13 cellular contexts compared by ENCODE assay signal in the genomic region with DNA sequence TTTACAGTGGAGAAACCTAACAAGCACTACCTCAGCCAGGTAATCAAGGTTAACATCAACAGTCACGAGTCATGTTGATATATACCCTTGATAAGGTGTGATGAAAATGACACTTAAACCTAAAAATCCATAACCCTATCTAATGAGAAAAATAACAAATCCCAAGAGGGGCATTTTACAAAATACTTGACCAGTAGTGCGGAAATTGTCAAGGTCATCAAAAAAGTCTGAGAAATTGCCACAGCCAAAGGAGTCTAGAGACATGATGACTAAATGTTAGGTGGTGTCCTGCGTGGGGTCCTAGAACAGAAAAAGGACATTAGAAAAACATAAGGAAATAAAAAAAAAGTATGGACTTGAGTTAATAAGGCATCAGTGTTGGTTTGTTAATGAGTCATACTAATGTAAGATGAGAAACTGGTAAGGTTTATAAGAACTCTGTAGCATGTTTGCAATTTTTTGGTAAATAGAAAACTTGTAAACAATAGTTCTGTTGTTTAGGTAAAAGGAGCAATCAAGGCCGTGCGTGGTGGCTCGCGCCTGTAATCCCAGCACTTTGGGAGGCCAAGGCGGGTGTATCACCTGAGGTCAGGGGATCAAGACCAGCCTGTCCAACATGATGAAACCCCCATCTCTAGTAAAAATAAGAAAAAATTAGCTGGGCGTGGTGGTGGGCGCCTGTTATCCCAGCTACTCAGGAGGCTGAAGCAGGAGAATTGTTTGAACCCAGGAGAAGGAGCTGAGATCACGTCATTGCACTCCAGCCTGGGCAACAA. TPM values are rescaled to one million over a fixed set of nuclear protein-coding genes. Genes with fewer than 3 reads are reported as not detected.
DNase-seq lines count a peak whose midpoint lies in the region; ATAC-seq and TF ChIP-seq lines count a peak whose summit lies in the region.
"Had no signal": no experiment of that assay in that cellular context is flagged by ENCODE, and none has a peak within 500 bp of the region (broad histone marks: within the 10 kb centered on the region; RNA-seq: fewer than 3 reads in every experiment).

No MANE protein-coding gene starts in this region.

- H3K27me3 Mint-ChIP-seq in CD4-positive, alpha-beta memory T cell, result no peaks in the 10 kb centered on the region
- no peaks in the 10 kb centered on the region for H3K27me3 Mint-ChIP-seq in activated CD4-positive, alpha-beta memory T cell treated with anti-CD3 and anti-CD28 coated beads for 36 hours

- H3K27me3 ChIP-seq in CD4-positive, alpha-beta memory T cell (ENCODE audit: insufficient read depth, low read length), result no peaks in the 10 kb centered on the region
- H3K27me3 ChIP-seq: foreskin keratinocyte had no signal

- TF ChIP-seq CTCF in HEK293 (tag by site-specific recombination; IDR thresholded peaks at IDR 0.05) (no peak), mucosa of descending colon (IDR thresholded peaks at IDR 0.05) (no peak)

- H3K27ac ChIP-seq in CD4-positive, alpha-beta memory T cell (ENCODE audit: low read depth, low read length), result peak overlapping the region; percentile 68
- peak overlapping the region; percentile 47; the same call in 1 of the 2 replicates for H3K27ac ChIP-seq in HEK293 (ENCODE audit: extremely low read depth, low read depth, low read length)
- H3K27ac ChIP-seq: foreskin keratinocyte, thoracic aorta had no signal

- peak overlapping the region; percentile 48 to 97 (median 86) for H3K27ac Mint-ChIP-seq in CD4-positive, alpha-beta memory T cell
- peak overlapping the region; percentile 81 for H3K27ac Mint-ChIP-seq in activated CD4-positive, alpha-beta memory T cell treated with anti-CD3 and anti-CD28 coated beads for 36 hours

- H3K9me3 ChIP-seq in CD4-positive, alpha-beta memory T cell (ENCODE audit: control insufficient read depth in 1 of 2, low read length in 2 of 2), result no peaks in the 10 kb centered on the region
- H3K9me3 ChIP-seq in HEK293 (ENCODE audit: control insufficient read depth, insufficient read depth, low read depth, low read length) (no peaks in the 10 kb centered on the region), mucosa of descending colon (no peaks in the 10 kb centered on the region)
- H3K9me3 ChIP-seq: thoracic aorta had no signal

- no peak overlapping the region for H3K4me3 ChIP-seq in CD4-positive, alpha-beta memory T cell (ENCODE audit: low read length in 2 of 2)
- H3K4me3 ChIP-seq in HEK293 (ENCODE audit: low read depth, low read length) (no peak overlapping the region), mucosa of descending colon (no peak overlapping the region)
- H3K4me3 ChIP-seq: thoracic aorta had no signal

- peak overlapping the region in 1 of 8 donors; percentile 11 for H3K4me3 Mint-ChIP-seq in CD4-positive, alpha-beta memory T cell
- peak overlapping the region; percentile 94 for H3K4me3 Mint-ChIP-seq in activated CD4-positive, alpha-beta memory T cell treated with anti-CD3 and anti-CD28 coated beads for 36 hours

- no peak for DNase-seq in CD4-positive, alpha-beta memory T cell
- DNase-seq in activated CD4-positive, alpha-beta memory T cell treated with anti-CD3 and anti-CD28 coated beads for 36 hours, result no peak
- DNase-seq in mucosa of descending colon, result no peak
- no peak for DNase-seq in stimulated activated CD8-positive, alpha-beta memory T cell treated with anti-CD3 and anti-CD28 coated beads, Interleukin-4, amount 100 ng/mL, for 48 hours
- no peak for DNase-seq in iPS-NIHi11 (ENCODE audit: low spot score)
- no peak for DNase-seq in stimulated activated CD4-positive, alpha-beta T cell treated with anti-CD3 and anti-CD28 coated beads, Interleukin-2, amount 100 ng/mL, for 48 hours
- DNase-seq: foreskin keratinocyte; NCI-H524; stimulated activated CD4-positive, alpha-beta T cell treated with anti-CD3 and anti-CD28 coated beads, Interleukin-4, amount 100 ng/mL, for 24 hours had no signal

- H3K4me1 Mint-ChIP-seq in CD4-positive, alpha-beta memory T cell, result peaks cover 10 to 39% (median 15%) of the 10 kb centered on the region in 4 donors
- peaks cover 15% of the 10 kb centered on the region for H3K4me1 Mint-ChIP-seq in activated CD4-positive, alpha-beta memory T cell treated with anti-CD3 and anti-CD28 coated beads for 36 hours (ENCODE audit: low read depth)

- CTCF ChIA-PET in CD4-positive, alpha-beta memory T cell (lab: Charles Lee; ENCODE audit: partially characterized antibody), result no interaction called here
- CTCF ChIA-PET in HEK293 (lab: Yijun Ruan, JAX), result no interaction called here
- CTCF ChIA-PET in activated CD4-positive, alpha-beta memory T cell treated with anti-CD3 and anti-CD28 coated beads for 36 hours (lab: Charles Lee), result no interaction called here

- H3K36me3 ChIP-seq in CD4-positive, alpha-beta memory T cell (ENCODE audit: insufficient read depth, low read length), result no peaks in the 10 kb centered on the region
- H3K36me3 ChIP-seq in HEK293 (ENCODE audit: control insufficient read depth in 2 of 2, insufficient read depth in 1 of 2, low read length in 2 of 2), result peaks cover 44 to 57% of the 10 kb centered on the region in 2 experiments
- H3K36me3 ChIP-seq in mucosa of descending colon (ENCODE audit: low read depth), result no peaks in the 10 kb centered on the region
- H3K36me3 ChIP-seq: thoracic aorta had no signal

- peak; percentile 13 for ATAC-seq in mucosa of descending colon
- ATAC-seq in HG02885 (IDR thresholded peaks at IDR 0.05; ENCODE audit: poor library complexity, unreplicated experiment), result no peak
- ATAC-seq: foreskin keratinocyte had no signal

- no peaks in the 10 kb centered on the region for H3K9me3 Mint-ChIP-seq in CD4-positive, alpha-beta memory T cell
- H3K9me3 Mint-ChIP-seq in activated CD4-positive, alpha-beta memory T cell treated with anti-CD3 and anti-CD28 coated beads for 36 hours, result no peaks in the 10 kb centered on the region

- POLR2A ChIA-PET in CD4-positive, alpha-beta memory T cell (lab: Charles Lee; ENCODE audit: partially characterized antibody), result interaction anchor here (0.7 kb wide), 1 partner anchor 315 kb away, joined by 3 read pairs; no protein-coding TSS in a partner anchor
- POLR2A ChIA-PET in HEK293 (lab: Yijun Ruan, JAX), result interaction anchor here (0.5 kb wide), 1 partner anchor 42 kb away, joined by 3 read pairs; no protein-coding TSS in a partner anchor
- POLR2A ChIA-PET in activated CD4-positive, alpha-beta memory T cell treated with anti-CD3 and anti-CD28 coated beads for 36 hours (lab: Charles Lee), result interaction anchor here (1.1 kb wide), 1 partner anchor 10 kb away, joined by 3 read pairs; no protein-coding TSS in a partner anchor

- intact Hi-C loops in CD4-positive, alpha-beta memory T cell (cut with micrococcal nuclease), result loop anchor here (5.0 kb wide), 1 partner anchor 539 kb away; the partner anchor contains the start of gene ZMAT1
- intact Hi-C loops in activated CD4-positive, alpha-beta memory T cell treated with anti-CD3 and anti-CD28 coated beads for 36 hours (cut with micrococcal nuclease), result no loop called here
- intact Hi-C loops in mucosa of descending colon (cut with DNase I, micrococcal nuclease), result no loop called here

- H3K36me3 Mint-ChIP-seq in CD4-positive, alpha-beta memory T cell, result peaks cover 0 to 32% of the 10 kb centered on the region in 2 donors
- H3K36me3 Mint-ChIP-seq in activated CD4-positive, alpha-beta memory T cell treated with anti-CD3 and anti-CD28 coated beads for 36 hours, result peaks cover 42% of the 10 kb centered on the region

- peaks cover 15% of the 10 kb centered on the region for H3K4me1 ChIP-seq in CD4-positive, alpha-beta memory T cell (ENCODE audit: insufficient read depth, low read length)
- no peaks in the 10 kb centered on the region for H3K4me1 ChIP-seq in HEK293 (ENCODE audit: control insufficient read depth, insufficient read depth, low read length)
- H3K4me1 ChIP-seq in mucosa of descending colon (ENCODE audit: low read depth), result peaks cover 4% of the 10 kb centered on the region
- H3K4me1 ChIP-seq: foreskin keratinocyte had no signal

TF ChIP-seq in HEK293, 187 proteins besides CTCF, POLR2A, EP300 and RAD21 (continues in another document):
- TF ChIP-seq ZNF394 (tag by site-specific recombination; IDR thresholded peaks at IDR 0.05; ENCODE audit: borderline replicate concordance), result no peak
- no peak for TF ChIP-seq EGR2 (tag by site-specific recombination; IDR thresholded peaks at IDR 0.05; ENCODE audit: low read depth)
- no peak for TF ChIP-seq ZNF660 (tag by site-specific recombination; IDR thresholded peaks at IDR 0.05)
- TF ChIP-seq MZF1 (tag by site-specific recombination; IDR thresholded peaks at IDR 0.05; ENCODE audit: borderline replicate concordance), result no peak
- no peak for TF ChIP-seq ZBTB1 (tag by site-specific recombination; IDR thresholded peaks at IDR 0.05)
- no peak for TF ChIP-seq ZNF561 (tag by site-specific recombination; IDR thresholded peaks at IDR 0.05; ENCODE audit: borderline replicate concordance)

RNA-seq across cellular contexts. Expression of gene RPL36A, which starts 2.9 kb away (rescaled TPM):
- total RNA-seq in CD4-positive, alpha-beta memory T cell, result 100 to 1,000 TPM; 380 to 428 TPM
- polyA plus RNA-seq in CD4-positive, alpha-beta memory T cell, result 1,000 to 10,000 TPM; 2,296 to 2,724 TPM
- 100 to 1,000 TPM; 364 to 420 TPM for total RNA-seq in activated CD4-positive, alpha-beta memory T cell treated with anti-CD3 and anti-CD28 coated beads for 36 hours
- 100 to 1,000 TPM; 125 to 181 (median 167) TPM for total RNA-seq in mucosa of descending colon

RNA-seq across cellular contexts. Expression of gene BTK, which starts 7.7 kb away (rescaled TPM):
- 1 to 10 TPM; 1.6 to 1.9 TPM for total RNA-seq in CD4-positive, alpha-beta memory T cell
- polyA plus RNA-seq in CD4-positive, alpha-beta memory T cell, result 1 to 10 TPM in 1 of 2 donors, not detected in 1; 1.1 TPM
- under 1 TPM; 0.21 to 0.58 TPM for total RNA-seq in activated CD4-positive, alpha-beta memory T cell treated with anti-CD3 and anti-CD28 coated beads for 36 hours
- total RNA-seq in mucosa of descending colon, result 1 to 10 TPM; 1.8 to 5.6 (median 5.0) TPM
- total RNA-seq: T-helper 2 cell treated with Interferon-gamma antibody and Interleukin-4, amounts not matched to agents 100 ng/mL and 5 ng/mL, for 36 hours had no signal
- polyA plus RNA-seq: foreskin keratinocyte had no signal

RNA-seq across cellular contexts. Expression of gene GLA, which starts 14.0 kb away (rescaled TPM):
- total RNA-seq in CD4-positive, alpha-beta memory T cell, result 10 to 100 TPM; 13.1 TPM
- 10 to 100 TPM in 1 of 2 donors, 1 to 10 TPM in 1; 9.6 to 16.1 TPM for polyA plus RNA-seq in CD4-positive, alpha-beta memory T cell
- total RNA-seq in activated CD4-positive, alpha-beta memory T cell treated with anti-CD3 and anti-CD28 coated beads for 36 hours, result 10 to 100 TPM; 40.4 to 43.6 TPM
- total RNA-seq in mucosa of descending colon, result 10 to 100 TPM; 17.7 to 26.9 (median 21.1) TPM

RNA-seq across cellular contexts. Expression of gene HNRNPH2, which starts 14.3 kb away (rescaled TPM):
- total RNA-seq in CD4-positive, alpha-beta memory T cell, result 10 to 100 TPM; 40.1 to 40.9 TPM
- 100 to 1,000 TPM in 1 of 2 donors, 10 to 100 TPM in 1; 86.1 to 105 TPM for polyA plus RNA-seq in CD4-positive, alpha-beta memory T cell
- total RNA-seq in activated CD4-positive, alpha-beta memory T cell treated with anti-CD3 and anti-CD28 coated beads for 36 hours, result 10 to 100 TPM; 32.5 to 33.8 TPM
- total RNA-seq in mucosa of descending colon, result 10 to 100 TPM; 43.6 to 65.0 (median 60.7) TPM

RNA-seq across cellular contexts. Expression of gene TIMM8A, which starts 45.2 kb away (rescaled TPM):
- 10 to 100 TPM; 12.0 to 13.3 TPM for total RNA-seq in CD4-positive, alpha-beta memory T cell
- polyA plus RNA-seq in CD4-positive, alpha-beta memory T cell, result 10 to 100 TPM in 1 of 2 donors, 1 to 10 TPM in 1; 8.8 to 10.5 TPM
- 10 to 100 TPM; 21.9 to 23.1 TPM for total RNA-seq in activated CD4-positive, alpha-beta memory T cell treated with anti-CD3 and anti-CD28 coated beads for 36 hours
- 10 to 100 TPM; 13.6 to 17.7 (median 13.9) TPM for total RNA-seq in mucosa of descending colon
